ENCODE assay signal across 11 cellular contexts in genomic region chr20:48933017-48933766, GRCh38. TPM values are rescaled to one million over a fixed set of nuclear protein-coding genes. Genes with fewer than 3 reads are reported as not detected.
DNase-seq lines count a peak whose midpoint lies in the region; ATAC-seq and TF ChIP-seq lines count a peak whose summit lies in the region.
"Had no signal": no experiment of that assay in that cellular context is flagged by ENCODE, and none has a peak within 500 bp of the region (broad histone marks: within the 10 kb centered on the region; RNA-seq: fewer than 3 reads in every experiment).

No MANE protein-coding gene starts in this region.

- intact Hi-C loops in HCT116 (cut with micrococcal nuclease) = no loop called here
- intact Hi-C loops in psoas muscle (cut with DNase I) = no loop called here
- intact Hi-C loops in PC-9 (cut with micrococcal nuclease; ENCODE audit: unreplicated experiment) = no loop called here

- H3K4me3 Mint-ChIP-seq in glutamatergic neuron (ENCODE audit: unreplicated experiment) = no peak overlapping the region

- H2AFZ ChIP-seq in HCT116 (ENCODE audit: low read depth, low read length, poor library complexity, severe bottlenecking) = no peak overlapping the region
- no peak overlapping the region for H2AFZ ChIP-seq in PC-9

- TF ChIP-seq RAD21 in HCT116 (IDR thresholded peaks at IDR 0.05; ENCODE audit: low read depth) = no peak

- RAD21 ChIA-PET in HCT116 (lab: Charles Lee; ENCODE audit: low non-redundant PET in 1 of 2, low total read pairs in 2 of 2, uncharacterized antibody in 2 of 2, unreplicated experiment in 2 of 2) = no interaction called here

- H3K4me1 ChIP-seq in HCT116 (ENCODE audit: control insufficient read depth in 1 of 2, insufficient read depth in 2 of 2, low read length in 2 of 2) = peaks cover 4 to 39% of the 10 kb centered on the region in 2 experiments
- peaks cover 25% of the 10 kb centered on the region for H3K4me1 ChIP-seq in psoas muscle
- 0 out of 2 replicates have a peak, but pooled peaks cover 4% of the 10 kb centered on the region for H3K4me1 ChIP-seq in PC-9 (replicated peaks; ENCODE audit: insufficient read depth)

- H3K27me3 ChIP-seq in HCT116 (ENCODE audit: insufficient read depth, low read length) = no peaks in the 10 kb centered on the region
- H3K27me3 ChIP-seq in psoas muscle (ENCODE audit: insufficient read depth in 3 of 3, low read length in 2 of 3) = no peaks in the 10 kb centered on the region
- no peaks in the 10 kb centered on the region for H3K27me3 ChIP-seq in PC-9 (ENCODE audit: insufficient read depth, low read depth)
- H3K27me3 ChIP-seq: spleen had no signal

- H4K20me1 ChIP-seq in HCT116 (ENCODE audit: insufficient read depth) (no peaks in the 10 kb centered on the region), PC-9 (ENCODE audit: insufficient read depth) (peaks cover 63% of the 10 kb centered on the region)

- H3K4me1 Mint-ChIP-seq in glutamatergic neuron (ENCODE audit: low read depth, unreplicated experiment) = peaks cover 6% of the 10 kb centered on the region

- H3K9me3 ChIP-seq in HCT116 (ENCODE audit: control insufficient read depth in 1 of 2, insufficient read depth in 1 of 2, low read depth in 1 of 2, low read length in 2 of 2) = no peaks in the 10 kb centered on the region
- no peaks in the 10 kb centered on the region for H3K9me3 ChIP-seq in psoas muscle
- no peaks in the 10 kb centered on the region for H3K9me3 ChIP-seq in PC-9 (ENCODE audit: insufficient read depth, low read depth)
- H3K9me3 ChIP-seq: spleen had no signal

- TF ChIP-seq CTCF in HCT116 (IDR thresholded peaks at IDR 0.05 in 2 of 3, conservative IDR thresholded peaks at IDR 0.05 in 1 of 3; ENCODE audit: borderline replicate concordance in 1 of 3, insufficient read depth in 1 of 3, low read depth in 2 of 3, low read length in 2 of 3) = peak in 2 of 3 experiments; percentile 16 to 34; a peak in 2 of 6 replicates
- no peak for TF ChIP-seq CTCF in glutamatergic neuron (IDR thresholded peaks at IDR 0.05; ENCODE audit: partially characterized antibody, unreplicated experiment)
- TF ChIP-seq CTCF in psoas muscle (IDR thresholded peaks at IDR 0.05) = no peak
- no peak for TF ChIP-seq CTCF in PC-9 (conservative IDR thresholded peaks at IDR 0.05)

- peaks cover 9% of the 10 kb centered on the region; the same call in 1 of the 2 replicates for H3F3A ChIP-seq in PC-9 (ENCODE audit: insufficient read depth, low read depth)

- H3K36me3 Mint-ChIP-seq in glutamatergic neuron (ENCODE audit: unreplicated experiment) = peaks cover 4% of the 10 kb centered on the region
- no peaks in the 10 kb centered on the region for H3K36me3 Mint-ChIP-seq in activated naive CD4-positive, alpha-beta T cell treated with anti-CD3 and anti-CD28 coated beads, Interleukin-2, amount 50 U/mL, for 72 hours

- H3K4me3 ChIP-seq in HCT116 (replicated peaks in 1 of 2; ENCODE audit: low read depth in 1 of 2, low read length in 2 of 2) (no peak overlapping the region; a peak in 1 of 4 replicates), psoas muscle (no peak overlapping the region), PC-9 (no peak overlapping the region)
- H3K4me3 ChIP-seq: spleen had no signal

- H3K27me3 Mint-ChIP-seq in glutamatergic neuron (ENCODE audit: unreplicated experiment) = peaks cover 6% of the 10 kb centered on the region

- POLR2A ChIA-PET in HCT116 (lab: Charles Lee) (no interaction called here), PC-9 (lab: Charles Lee; ENCODE audit: unreplicated experiment) (no interaction called here)

- peak; percentile 74 for ATAC-seq in HCT116
- ATAC-seq in psoas muscle = peak in 3 of 4 donors; percentile 23 to 34 (median 26)
- ATAC-seq in activated naive CD4-positive, alpha-beta T cell treated with anti-CD3 and anti-CD28 coated beads, Interleukin-2, amount 50 U/mL, for 72 hours = no peak
- no peak for ATAC-seq in GM19463 (IDR thresholded peaks at IDR 0.05; ENCODE audit: unreplicated experiment)

- CTCF ChIA-PET in HCT116 (lab: Charles Lee) = no interaction called here
- CTCF ChIA-PET in PC-9 (lab: Charles Lee) = interaction anchor here (0.8 kb wide), 1 partner anchor 276 kb away, joined by 3 read pairs; no protein-coding TSS in a partner anchor

- 76 to 83% (median 77%) methylated on average over 15 of the region's 15 CpGs for WGBS in psoas muscle, 3 donors

- no peaks in the 10 kb centered on the region for H3K36me3 ChIP-seq in HCT116 (ENCODE audit: control insufficient read depth in 1 of 2, insufficient read depth in 2 of 2, low read length in 2 of 2)
- H3K36me3 ChIP-seq in psoas muscle (ENCODE audit: insufficient read depth in 1 of 2, low read depth in 1 of 2) = no peaks in the 10 kb centered on the region
- H3K36me3 ChIP-seq in PC-9 (ENCODE audit: low read depth) = 0 out of 2 replicates have a peak, but pooled peaks cover 7% of the 10 kb centered on the region

- H3K27ac ChIP-seq in HCT116 (ENCODE audit: low read depth, low read length) (0 out of 2 replicates have a peak overlapping the region, but pooled peaks have one; percentile 11), psoas muscle (no peak overlapping the region), PC-9 (no peak overlapping the region)
- H3K27ac ChIP-seq: spleen had no signal

- H3K79me2 ChIP-seq in HCT116 (ENCODE audit: insufficient read depth, low read length) = peaks cover 64% of the 10 kb centered on the region
- H3K79me2 ChIP-seq in PC-9 (ENCODE audit: low read depth) = peaks cover 76% of the 10 kb centered on the region

- BruUV-seq in HCT116 (replicated peaks; lab: Mats Ljungman, UMichigan) = no TSS peak
- no TSS peak for BruUV-seq in PC-9 (replicated peaks; lab: Mats Ljungman, UMichigan)

- H3K4me2 ChIP-seq in HCT116 (ENCODE audit: low read length) (peak overlapping the region; percentile 32), PC-9 (no peak overlapping the region)

- no peaks in the 10 kb centered on the region for H3K9me2 ChIP-seq in HCT116 (ENCODE audit: insufficient read depth)
- H3K9me2 ChIP-seq in PC-9 (ENCODE audit: insufficient read depth) = no peaks in the 10 kb centered on the region

- no peak overlapping the region for H3K9ac ChIP-seq in HCT116 (ENCODE audit: low read length)

- H3K9me3 Mint-ChIP-seq in glutamatergic neuron (ENCODE audit: unreplicated experiment) = peaks cover 8% of the 10 kb centered on the region
- no peaks in the 10 kb centered on the region for H3K9me3 Mint-ChIP-seq in activated naive CD4-positive, alpha-beta T cell treated with anti-CD3 and anti-CD28 coated beads, Interleukin-2, amount 50 U/mL, for 72 hours

- DNase-seq in HCT116 (ENCODE audit: low read depth, low spot score) = no peak
- peak; percentile 74 for DNase-seq in NCI-H510A (lab: John Stamatoyannopoulos, UW)
- DNase-seq in glutamatergic neuron = peak; percentile 54
- DNase-seq in psoas muscle = no peak
- no peak for DNase-seq in activated naive CD4-positive, alpha-beta T cell treated with anti-CD3 and anti-CD28 coated beads, Interleukin-2, amount 50 U/mL, for 72 hours (ENCODE audit: low spot score in 2 of 2)
- no peak for DNase-seq in PC-9
- no peak for DNase-seq in HPDE6-E6E7 (ENCODE audit: extremely low spot score)
- DNase-seq: activated CD4-positive, CD25-positive, alpha-beta regulatory T cell; activated gamma-delta T cell; spleen had no signal

- no peak overlapping the region for H3K27ac Mint-ChIP-seq in glutamatergic neuron (ENCODE audit: unreplicated experiment)
- H3K27ac Mint-ChIP-seq in activated naive CD4-positive, alpha-beta T cell treated with anti-CD3 and anti-CD28 coated beads, Interleukin-2, amount 50 U/mL, for 72 hours = no peak overlapping the region

- TF ChIP-seq POLR2A in HCT116 (IDR thresholded peaks at IDR 0.05; ENCODE audit: borderline replicate concordance, extremely low read depth, insufficient read depth, insufficient read length) = no peak

TF ChIP-seq in HCT116, 20 proteins besides CTCF, POLR2A, EP300 and RAD21:
- TF ChIP-seq CBX3 (IDR thresholded peaks at IDR 0.05; ENCODE audit: low read depth) (no peak), SRF (IDR thresholded peaks at IDR 0.05; ENCODE audit: low read depth) (no peak), EZH2phosphoT487 (IDR thresholded peaks at IDR 0.05; ENCODE audit: borderline replicate concordance) (no peak), MAX (IDR thresholded peaks at IDR 0.05) (no peak), ATF3 (IDR thresholded peaks at IDR 0.05) (no peak), FOSL1 (IDR thresholded peaks at IDR 0.05; ENCODE audit: low read depth) (0 out of 2 replicates have a peak, but pooled peaks have one; percentile 0), SP1 (IDR thresholded peaks at IDR 0.05; ENCODE audit: low read depth) (0 out of 2 replicates have a peak, but pooled peaks have one; percentile 7), EZH2 (IDR thresholded peaks at IDR 0.05) (no peak)

RNA-seq across cellular contexts. Expression of gene ARFGEF2, which starts 11.7 kb away (rescaled TPM):
- 22.2 TPM for total RNA-seq in HCT116 (2021; ENCODE audit: unreplicated experiment)
- polyA plus RNA-seq in HCT116 (2012) = 8.3 and 9.2 TPM in 2 replicates
- 30.2 TPM for total RNA-seq in glutamatergic neuron (ENCODE audit: unreplicated experiment)
- 10 to 100 TPM; 21.3 to 36.1 (median 23.4) TPM for total RNA-seq in psoas muscle
- 10 to 100 TPM in 2 of 3 donors, 1 to 10 TPM in 1; 7.8 to 23.7 (median 12.5) TPM for polyA plus RNA-seq in psoas muscle
- total RNA-seq in activated naive CD4-positive, alpha-beta T cell treated with anti-CD3 and anti-CD28 coated beads, Interleukin-2, amount 50 U/mL, for 72 hours = 10 to 100 TPM; 23.6 to 24.7 TPM
- 39.9 and 47.0 TPM in 2 replicates for total RNA-seq in PC-9 (2021)

Comparison
In these comparisons a context has a peak if more than half of its experiments do, and no peak if none do; other contexts are left out.
1. ATAC-seq: peak in HCT116 (single experiment) and psoas muscle (3 of 4); none in activated naive CD4-positive, alpha-beta T cell treated with anti-CD3 and anti-CD28 coated beads, Interleukin-2, amount 50 U/mL, for 72 hours (0 of 2) and GM19463 (single experiment).
2. DNase-seq: peak in NCI-H510A (single experiment) and glutamatergic neuron (single experiment); none in HCT116 (single experiment), psoas muscle (0 of 2), activated naive CD4-positive, alpha-beta T cell treated with anti-CD3 and anti-CD28 coated beads, Interleukin-2, amount 50 U/mL, for 72 hours (0 of 2), PC-9 (0 of 2) and HPDE6-E6E7 (single experiment).
3. CTCF ChIP-seq: peak in HCT116 (2 of 3); none in glutamatergic neuron (single experiment), psoas muscle (single experiment) and PC-9 (single experiment).